ENCODE assay signal across 27 cellular contexts in genomic region chr2:58557166-58557565, GRCh38.
"Had no signal": no experiment of that assay in that cellular context is flagged by ENCODE, and none has a peak within 500 bp of the region (broad histone marks: within the 10 kb centered on the region; RNA-seq: fewer than 3 reads in every experiment).

No MANE protein-coding gene starts in this region.

- H3K36me3 Mint-ChIP-seq: mesothelial cell of epicardium, naive B cell had no signal

- H2AFZ ChIP-seq: hepatocyte had no signal

- H3K4me3 ChIP-seq: dorsolateral prefrontal cortex, heart left ventricle, hepatocyte, left lung, mucosa of descending colon, pancreas, right lobe of liver, suprapubic skin, transverse colon, upper lobe of right lung, uterus had no signal

- H3K27me3 ChIP-seq: hepatocyte, left lung, pancreas, right lobe of liver, suprapubic skin, transverse colon, upper lobe of right lung, uterus had no signal

- H3K4me2 ChIP-seq: hepatocyte had no signal

- H3K4me1 ChIP-seq: heart left ventricle, left lung, pancreas, right lobe of liver, suprapubic skin, transverse colon, upper lobe of right lung, uterus had no signal

- H3K36me3 ChIP-seq: heart left ventricle, left lung, pancreas, right lobe of liver, suprapubic skin, transverse colon, upper lobe of right lung, uterus had no signal

- H3K9me3 ChIP-seq: heart left ventricle, left lung, mucosa of descending colon, pancreas, right lobe of liver, suprapubic skin, transverse colon, upper lobe of right lung, uterus had no signal

- H3K27ac ChIP-seq: dorsolateral prefrontal cortex, heart left ventricle, hepatocyte, left lung, pancreas, right lobe of liver, suprapubic skin, transverse colon, upper lobe of right lung, uterus had no signal

- H3K27ac Mint-ChIP-seq: mesothelial cell of epicardium; naive B cell; nephron; stimulated activated naive CD8-positive, alpha-beta T cell treated with anti-CD3 and anti-CD28 coated beads, Interleukin-15, amount 100 ng/mL, for 72 hours had no signal

- H3K9me3 Mint-ChIP-seq: mesothelial cell of epicardium; naive B cell; nephron; stimulated activated naive CD8-positive, alpha-beta T cell treated with anti-CD3 and anti-CD28 coated beads, Interleukin-15, amount 100 ng/mL, for 72 hours had no signal

- DNase-seq: dorsolateral prefrontal cortex; effector CD4-positive, alpha-beta T cell; heart left ventricle; left cardiac atrium; left lung; mesenchymal stem cell; mucosa of descending colon; naive B cell; occipital lobe; pancreas; right lobe of liver; small intestine; stimulated activated CD4-positive, alpha-beta T cell treated with anti-CD3 and anti-CD28 coated beads, Interleukin-15, amount 100 ng/mL, for 24 hours; stimulated activated CD4-positive, alpha-beta T cell treated with anti-CD3 and anti-CD28 coated beads, Interleukin-2, amount 100 ng/mL, for 48 hours; stimulated activated CD8-positive, alpha-beta memory T cell treated with anti-CD3 and anti-CD28 coated beads, Interleukin-4, amount 100 ng/mL, for 48 hours; stimulated activated naive CD4-positive, alpha-beta T cell; stimulated activated naive CD8-positive, alpha-beta T cell treated with anti-CD3 and anti-CD28 coated beads, Interleukin-15, amount 100 ng/mL, for 72 hours; transverse colon; upper lobe of right lung; uterus had no signal

- FAIRE-seq: colon, frontal cortex, islet of Langerhans, pancreas, small intestine had no signal

- H3K4me1 Mint-ChIP-seq: naive B cell; nephron; stimulated activated naive CD8-positive, alpha-beta T cell treated with anti-CD3 and anti-CD28 coated beads, Interleukin-15, amount 100 ng/mL, for 72 hours had no signal

- H3K4me3 Mint-ChIP-seq: mesothelial cell of epicardium; naive B cell; nephron; stimulated activated naive CD8-positive, alpha-beta T cell treated with anti-CD3 and anti-CD28 coated beads, Interleukin-15, amount 100 ng/mL, for 72 hours had no signal
